Comparison of ENCODE assay signal across 9 cellular contexts in the genomic region with DNA sequence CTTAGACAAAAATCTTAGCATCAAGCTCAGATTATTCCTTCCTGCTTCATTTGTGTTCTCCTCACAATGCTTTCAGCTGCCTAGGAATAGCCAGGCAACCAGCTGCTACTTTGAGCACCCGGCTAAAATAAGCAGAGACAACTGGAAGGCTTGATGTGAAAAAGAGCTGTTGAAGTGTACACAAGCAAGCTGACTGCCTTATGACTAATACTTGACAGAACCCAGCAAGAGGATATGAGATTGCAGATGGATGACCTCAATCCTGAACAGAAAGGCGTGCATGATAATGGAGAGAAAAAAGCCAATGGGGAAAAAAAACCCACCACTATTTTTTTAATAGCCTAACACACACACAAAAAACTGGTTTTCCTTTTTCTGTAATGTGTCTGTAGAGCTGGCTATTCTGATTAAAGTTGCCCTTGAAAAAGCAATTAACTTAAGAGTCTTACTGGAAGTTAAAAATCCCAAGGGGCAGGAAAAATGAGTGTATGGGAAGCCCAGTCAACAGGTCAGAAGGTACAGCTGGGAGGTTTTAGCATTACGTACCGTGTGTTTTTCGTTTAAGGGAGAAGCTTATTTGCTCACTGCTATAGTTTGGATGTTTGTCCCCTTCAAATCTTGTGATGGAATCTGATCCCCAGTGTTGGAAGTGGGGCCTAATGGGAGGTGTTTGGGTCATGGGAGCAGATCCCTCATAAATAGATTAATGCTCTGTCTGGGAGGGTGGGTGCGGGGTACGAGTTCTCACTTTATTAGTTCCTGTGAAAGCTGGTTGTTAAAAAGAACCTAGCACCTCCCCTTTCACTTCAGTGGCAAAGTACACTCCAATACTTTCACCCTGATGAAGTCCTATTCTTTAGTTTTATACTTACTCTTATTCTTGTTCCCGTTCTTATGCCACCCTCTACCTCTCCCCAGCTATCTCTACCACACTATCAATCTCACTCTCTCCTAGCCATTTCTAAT. TPM values are rescaled to one million over a fixed set of nuclear protein-coding genes. Genes with fewer than 3 reads are reported as not detected.
A peak's percentile ranks its signal among the peaks of the same experiment; 100 is the strongest.
DNase-seq lines count a peak whose midpoint lies in the region; ATAC-seq, FAIRE-seq and TF ChIP-seq lines count a peak whose summit lies in the region.
"Had no signal": no experiment of that assay in that cellular context is flagged by ENCODE, and none has a peak within 500 bp of the region (broad histone marks: within the 10 kb centered on the region; RNA-seq: fewer than 3 reads in every experiment).

No MANE protein-coding gene starts in this region.

- no peak for FAIRE-seq in kidney (lab: Jason Lieb, UNC)

- H3K27me3 Mint-ChIP-seq in T-cell: no peaks in the 10 kb centered on the region

- no peak overlapping the region for H3K27ac Mint-ChIP-seq in T-cell

- no peaks in the 10 kb centered on the region for H3K9me3 ChIP-seq in body of pancreas
- no peaks in the 10 kb centered on the region for H3K9me3 ChIP-seq in kidney (ENCODE audit: control insufficient read depth in 1 of 2, low read length in 2 of 2)
- H3K9me3 ChIP-seq in upper lobe of left lung: no peaks in the 10 kb centered on the region

- TF ChIP-seq CTCF in body of pancreas (IDR thresholded peaks at IDR 0.05) (no peak), kidney (IDR thresholded peaks at IDR 0.05; ENCODE audit: borderline replicate concordance, extremely low read depth, insufficient read depth) (no peak), upper lobe of left lung (IDR thresholded peaks at IDR 0.05) (no peak)

- 73 to 74% methylated on average over 8 of the region's 8 CpGs for WGBS in body of pancreas, 2 donors
- WGBS in upper lobe of left lung, 2 donors: 63% methylated on average over 8 of the region's 8 CpGs

- no peak overlapping the region for H3K4me3 Mint-ChIP-seq in T-cell

- peak; percentile 11 for DNase-seq in DMS153 (lab: John Stamatoyannopoulos, UW)
- no peak for DNase-seq in DMS153 treated with DMSO at 0.1 percent for 48 hours (lab: John Stamatoyannopoulos, UW; ENCODE audit: unreplicated experiment)
- DNase-seq in body of pancreas: peak in 3 of 4 donors; percentile 8 to 51 (median 14)
- no peak for DNase-seq in kidney
- DNase-seq in upper lobe of left lung: peak in 1 of 2 donors; percentile 21
- DNase-seq in T-cell: no peak
- DNase-seq in NCI-H2171 (lab: John Stamatoyannopoulos, UW): no peak

- no peak overlapping the region for H3K4me3 ChIP-seq in body of pancreas
- no peak overlapping the region for H3K4me3 ChIP-seq in kidney (ENCODE audit: low read length in 2 of 2)
- H3K4me3 ChIP-seq in upper lobe of left lung: no peak overlapping the region

- H3K36me3 Mint-ChIP-seq in T-cell: no peaks in the 10 kb centered on the region

- H3K9me3 Mint-ChIP-seq in T-cell: no peaks in the 10 kb centered on the region

- H3K27me3 ChIP-seq in body of pancreas (no peaks in the 10 kb centered on the region), upper lobe of left lung (no peaks in the 10 kb centered on the region)

- H3K9ac ChIP-seq in kidney (ENCODE audit: low read length in 2 of 2): no peak overlapping the region

- intact Hi-C loops in body of pancreas (cut with DNase I) (no loop called here), kidney (cut with DNase I) (no loop called here)

- no peak for TF ChIP-seq POLR2A in body of pancreas (IDR thresholded peaks at IDR 0.05)
- no peak for TF ChIP-seq POLR2A in upper lobe of left lung (IDR thresholded peaks at IDR 0.05)

- POLR2A ChIA-PET in T-cell (lab: Charles Lee): no interaction called here

- no peaks in the 10 kb centered on the region for H3K4me1 Mint-ChIP-seq in T-cell

- CTCF ChIA-PET in T-cell (lab: Charles Lee): interaction anchor here (0.6 to 0.8 kb wide), 3 partner anchors 173 to 687 kb away, joined by 3 to 4 read pairs (median 4); no protein-coding TSS in a partner anchor

- ATAC-seq in body of pancreas: peak; percentile 77
- peak; percentile 62 to 86 for ATAC-seq in upper lobe of left lung (ENCODE audit: low FRiP score in 2 of 2)
- ATAC-seq in T-cell (replicated peaks in 1 of 4): no peak
- ATAC-seq in GM19467 (IDR thresholded peaks at IDR 0.05; ENCODE audit: unreplicated experiment): no peak

- H3K36me3 ChIP-seq in body of pancreas (replicated peaks in 1 of 2; ENCODE audit: insufficient read depth in 1 of 2, low read depth in 2 of 2) (no peaks in the 10 kb centered on the region), kidney (ENCODE audit: control insufficient read depth in 1 of 2, insufficient read depth in 2 of 2, low read length in 2 of 2) (no peaks in the 10 kb centered on the region), upper lobe of left lung (no peaks in the 10 kb centered on the region)

- H3K27ac ChIP-seq in body of pancreas (peak overlapping the region in 1 of 4 donors; percentile 5), kidney (ENCODE audit: low read depth in 2 of 2, low read length in 2 of 2) (peak overlapping the region; percentile 59 to 60), upper lobe of left lung (no peak overlapping the region)
- H3K27ac ChIP-seq: 22Rv1 had no signal

- no peak for TF ChIP-seq EP300 in upper lobe of left lung (IDR thresholded peaks at IDR 0.05)

- H3K4me1 ChIP-seq in body of pancreas (no peaks in the 10 kb centered on the region), kidney (ENCODE audit: control insufficient read depth in 1 of 2, insufficient read depth in 1 of 2, low read depth in 1 of 2, low read length in 2 of 2) (peaks cover 0 to 3% of the 10 kb centered on the region in 2 donors), upper lobe of left lung (no peaks in the 10 kb centered on the region)

RNA-seq across cellular contexts. Expression of gene HERC6, which starts 37.1 kb away (rescaled TPM):
- total RNA-seq in body of pancreas (1 to 10 TPM; 2.3 to 8.8 TPM), kidney (15.7 TPM), upper lobe of left lung (10 to 100 TPM in 4 of 6 donors, 1 to 10 TPM in 2; 6.7 to 27.2 (median 13.1) TPM), T-cell (10 to 100 TPM; 13.9 to 25.2 (median 19.7) TPM)
- polyA plus RNA-seq in kidney (ENCODE audit: insufficient read depth, low read depth, low replicate concordance): 7.4 TPM

RNA-seq across cellular contexts. Expression of gene PPM1K, which starts 57.1 kb away (rescaled TPM):
- total RNA-seq in body of pancreas: 10 to 100 TPM; 29.3 to 56.4 TPM
- total RNA-seq in kidney: 20.9 TPM
- 15.4 TPM for polyA plus RNA-seq in kidney (ENCODE audit: insufficient read depth, low read depth, low replicate concordance)
- total RNA-seq in upper lobe of left lung: 10 to 100 TPM; 18.4 to 56.0 (median 26.0) TPM
- 10 to 100 TPM; 74.2 to 91.1 (median 84.8) TPM for total RNA-seq in T-cell

Comparison
In these comparisons a context has a peak if more than half of its experiments do, and no peak if none do; other contexts are left out.
1. DNase-seq: peak in DMS153 (single experiment) and body of pancreas (3 of 4); none in DMS153 treated with DMSO at 0.1 percent for 48 hours (single experiment), kidney (single experiment), T-cell (0 of 34) and NCI-H2171 (single experiment).
2. ATAC-seq: peak in body of pancreas (single experiment) and upper lobe of left lung (2 of 2); none in T-cell (0 of 4) and GM19467 (single experiment).
3. H3K27ac ChIP-seq: peak in kidney (2 of 2); none in upper lobe of left lung (0 of 4).